8 cellular contexts compared by ENCODE assay signal in the genomic region with DNA sequence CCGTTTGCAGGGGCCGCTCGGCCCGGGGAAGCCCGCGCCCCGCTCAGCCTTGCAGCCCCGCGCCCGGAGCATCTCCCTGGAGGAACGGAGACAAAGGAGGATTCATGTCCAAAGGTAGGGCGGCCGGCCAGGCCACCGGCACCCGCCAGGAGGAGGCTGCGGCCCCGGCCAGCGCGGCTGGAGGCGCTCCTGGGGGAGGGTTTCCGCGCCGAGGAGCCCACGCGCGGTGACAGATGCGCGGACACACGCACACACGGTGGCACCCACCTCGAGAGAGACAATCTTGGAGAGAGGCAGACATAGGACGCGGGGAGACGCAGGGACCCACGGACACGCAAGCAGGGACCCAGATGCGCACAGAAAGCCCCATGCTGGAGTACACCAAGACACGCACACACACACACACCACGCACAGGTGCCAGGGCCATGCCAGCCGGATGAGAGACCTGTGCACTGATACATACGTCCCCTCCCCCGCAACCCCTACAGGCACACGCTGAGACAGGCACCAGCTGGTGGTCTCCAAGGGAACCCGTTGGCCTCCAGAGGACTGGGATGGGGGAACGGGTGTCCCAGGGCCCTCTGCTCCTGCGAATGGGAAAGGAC. TPM values are rescaled to one million over a fixed set of nuclear protein-coding genes. Genes with fewer than 3 reads are reported as not detected.
DNase-seq lines count a peak whose midpoint lies in the region; ATAC-seq, FAIRE-seq and TF ChIP-seq lines count a peak whose summit lies in the region.

No MANE protein-coding gene starts in this region.

- intact Hi-C loops in Panc1 (cut with micrococcal nuclease; ENCODE audit: unreplicated experiment): no loop called here

- H3K9me3 ChIP-seq in Panc1 (ENCODE audit: control insufficient read depth, insufficient read depth, low read depth, low read length) (no peaks in the 10 kb centered on the region), MG63 (no peaks in the 10 kb centered on the region)

- peak; percentile 12 to 17 for DNase-seq in activated CD4-positive, alpha-beta T cell treated with anti-CD3 and anti-CD28 coated beads for 4 hours
- DNase-seq in activated CD4-positive, alpha-beta T cell treated with anti-CD3 and anti-CD28 coated beads, Interleukin-2, amount 50 U/mL, for 4 hours: no peak
- DNase-seq in Panc1 (ENCODE audit: low read depth, low spot score) (no peak), glutamatergic neuron (peak; percentile 70), MG63 (no peak), RCC 7860 (ENCODE audit: low spot score) (no peak)
- no peak for DNase-seq in stimulated activated naive CD8-positive, alpha-beta T cell treated with anti-CD3 and anti-CD28 coated beads, Interleukin-15, amount 100 ng/mL, for 72 hours

- H3K4me3 ChIP-seq in Panc1 (ENCODE audit: low read depth in 2 of 2, low read length in 2 of 2): peak overlapping the region; percentile 33
- no peak overlapping the region for H3K4me3 ChIP-seq in MG63

- H3K27ac ChIP-seq in Panc1 (ENCODE audit: low read length): no peak overlapping the region

- peak overlapping the region; percentile 89 for H3K4me3 Mint-ChIP-seq in glutamatergic neuron (ENCODE audit: unreplicated experiment)
- peak overlapping the region; percentile 4 to 38 for H3K4me3 Mint-ChIP-seq in stimulated activated naive CD8-positive, alpha-beta T cell treated with anti-CD3 and anti-CD28 coated beads, Interleukin-15, amount 100 ng/mL, for 72 hours

- 0 out of 2 replicates have a peak, but pooled peaks cover 2% of the 10 kb centered on the region for H3K4me1 ChIP-seq in Panc1 (ENCODE audit: control insufficient read depth, insufficient read depth, low read length)

- CTCF ChIA-PET in Panc1 (lab: Charles Lee): no interaction called here

- H3K36me3 ChIP-seq in Panc1 (ENCODE audit: control insufficient read depth, insufficient read depth, low read length): no peaks in the 10 kb centered on the region
- H3K36me3 ChIP-seq in MG63: no peaks in the 10 kb centered on the region

- no peak for FAIRE-seq in RCC 7860 (lab: Jason Lieb, UNC)

- peaks cover 20% of the 10 kb centered on the region for H3K27me3 Mint-ChIP-seq in glutamatergic neuron (ENCODE audit: unreplicated experiment)
- peaks cover 67% of the 10 kb centered on the region for H3K27me3 Mint-ChIP-seq in stimulated activated naive CD8-positive, alpha-beta T cell treated with anti-CD3 and anti-CD28 coated beads, Interleukin-15, amount 100 ng/mL, for 72 hours

- H3K27ac Mint-ChIP-seq in glutamatergic neuron (ENCODE audit: unreplicated experiment): peak overlapping the region; percentile 84
- H3K27ac Mint-ChIP-seq in stimulated activated naive CD8-positive, alpha-beta T cell treated with anti-CD3 and anti-CD28 coated beads, Interleukin-15, amount 100 ng/mL, for 72 hours: no peak overlapping the region

- TF ChIP-seq CTCF in Panc1 (IDR thresholded peaks at IDR 0.05): no peak
- no peak for TF ChIP-seq CTCF in glutamatergic neuron (IDR thresholded peaks at IDR 0.05; ENCODE audit: partially characterized antibody, unreplicated experiment)

- POLR2A ChIA-PET in Panc1 (lab: Charles Lee): no interaction called here

- no TSS peak for BruUV-seq in Panc1 (replicated peaks; lab: Mats Ljungman, UMichigan)

- in situ Hi-C loops in Panc1 (cut with HindIII; ENCODE audit: low pct_unique_long_range_greater_than_20kb, low sequenced_read_pairs): no loop called here

- peak; percentile 49 for ATAC-seq in Panc1
- peak; percentile 43 for ATAC-seq in stimulated activated naive CD8-positive, alpha-beta T cell treated with anti-CD3 and anti-CD28 coated beads, Interleukin-15, amount 100 ng/mL, for 72 hours
- ATAC-seq in GM21423 (IDR thresholded peaks at IDR 0.05; ENCODE audit: unreplicated experiment): no peak

- H3K4me1 Mint-ChIP-seq in glutamatergic neuron (ENCODE audit: low read depth, unreplicated experiment): peaks cover 14% of the 10 kb centered on the region
- H3K4me1 Mint-ChIP-seq in stimulated activated naive CD8-positive, alpha-beta T cell treated with anti-CD3 and anti-CD28 coated beads, Interleukin-15, amount 100 ng/mL, for 72 hours: peaks cover 7% of the 10 kb centered on the region

- H3K27me3 ChIP-seq in Panc1 (ENCODE audit: control insufficient read depth, insufficient read depth, low read length): peaks cover 6% of the 10 kb centered on the region; the same call in 1 of the 2 replicates
- peaks cover 36% of the 10 kb centered on the region for H3K27me3 ChIP-seq in MG63

- H3K36me3 Mint-ChIP-seq in glutamatergic neuron (ENCODE audit: unreplicated experiment): peaks cover 5% of the 10 kb centered on the region

- H3K9me3 Mint-ChIP-seq in glutamatergic neuron (ENCODE audit: unreplicated experiment): peaks cover 4% of the 10 kb centered on the region
- no peaks in the 10 kb centered on the region for H3K9me3 Mint-ChIP-seq in stimulated activated naive CD8-positive, alpha-beta T cell treated with anti-CD3 and anti-CD28 coated beads, Interleukin-15, amount 100 ng/mL, for 72 hours

RNA-seq across cellular contexts. Expression of a gene that starts 7.8 kb away (rescaled TPM):
- total RNA-seq in Panc1 (2021; ENCODE audit: unreplicated experiment) (3.9 TPM), glutamatergic neuron (ENCODE audit: unreplicated experiment) (216 TPM)
- 3.9 TPM for polyA plus RNA-seq in Panc1 (2012; ENCODE audit: insufficient read length)
- total RNA-seq in MG63 (2014; rRNA removed; shearing (Covaris generic); ENCODE audit: low replicate concordance): 0.43 and 3.5 TPM in 2 replicates

RNA-seq across cellular contexts. Expression of a gene that starts 21.5 kb away (rescaled TPM):
- total RNA-seq in Panc1 (2021; ENCODE audit: unreplicated experiment) (0.44 TPM), glutamatergic neuron (ENCODE audit: unreplicated experiment) (not detected)
- 0.39 TPM for polyA plus RNA-seq in Panc1 (2012; ENCODE audit: insufficient read length)
- 20.9 TPM in 1 of 2 replicates, not detected in the other for total RNA-seq in MG63 (2014; rRNA removed; shearing (Covaris generic); ENCODE audit: low replicate concordance)

RNA-seq across cellular contexts. Expression of a gene that starts 30.1 kb away (rescaled TPM):
- 39.8 TPM for total RNA-seq in Panc1 (2021; ENCODE audit: unreplicated experiment)
- polyA plus RNA-seq in Panc1 (2012; ENCODE audit: insufficient read length): 25.3 TPM
- 3.4 TPM for total RNA-seq in glutamatergic neuron (ENCODE audit: unreplicated experiment)
- total RNA-seq in MG63 (2014; rRNA removed; shearing (Covaris generic); ENCODE audit: low replicate concordance): 23.6 and 60.6 TPM in 2 replicates

RNA-seq across cellular contexts. Expression of a gene that starts 50.5 kb away (rescaled TPM):
- total RNA-seq in Panc1 (2021; ENCODE audit: unreplicated experiment) (1.0 TPM), glutamatergic neuron (ENCODE audit: unreplicated experiment) (0.37 TPM)
- polyA plus RNA-seq in Panc1 (2012; ENCODE audit: insufficient read length): 0.18 TPM
- not detected in 2 replicates for total RNA-seq in MG63 (2014; rRNA removed; shearing (Covaris generic); ENCODE audit: low replicate concordance)

Comparison
In these comparisons a context has a peak if more than half of its experiments do, and no peak if none do; other contexts are left out.
1. DNase-seq: peak in activated CD4-positive, alpha-beta T cell treated with anti-CD3 and anti-CD28 coated beads for 4 hours (2 of 2) and glutamatergic neuron (single experiment); none in activated CD4-positive, alpha-beta T cell treated with anti-CD3 and anti-CD28 coated beads, Interleukin-2, amount 50 U/mL, for 4 hours (0 of 2), Panc1 (single experiment), stimulated activated naive CD8-positive, alpha-beta T cell treated with anti-CD3 and anti-CD28 coated beads, Interleukin-15, amount 100 ng/mL, for 72 hours (0 of 2), MG63 (single experiment) and RCC 7860 (single experiment).
2. RNA of a gene that starts 7.8 kb away (total RNA-seq): 216 TPM in glutamatergic neuron (single experiment); 3.9 TPM in Panc1 (single experiment) and 0.43 to 3.5 TPM in MG63; every median in the first group is over 10 times any median in the second.